ENCODE assay signal across 13 cellular contexts in the genomic region with DNA sequence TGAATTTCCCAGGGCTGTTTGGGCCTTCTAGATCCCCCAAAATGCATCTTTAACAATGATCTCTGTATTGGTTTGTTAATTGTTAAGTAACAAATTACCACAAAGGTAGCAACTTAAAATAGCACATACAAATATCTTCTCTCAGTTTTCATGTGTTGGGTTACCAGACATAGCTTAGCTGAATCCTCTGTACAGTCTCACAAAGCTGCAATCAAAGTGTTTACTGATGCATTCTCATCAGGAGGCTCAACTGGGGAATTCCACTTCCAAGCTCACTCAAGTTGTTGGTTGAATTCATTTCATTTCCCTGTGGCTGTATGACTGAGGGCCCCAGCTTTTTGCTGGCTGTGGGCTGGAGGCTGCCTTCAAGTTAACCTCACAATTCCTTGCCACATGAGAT.
"Had no signal": no experiment of that assay in that cellular context is flagged by ENCODE, and none has a peak within 500 bp of the region (broad histone marks: within the 10 kb centered on the region; RNA-seq: fewer than 3 reads in every experiment).

No MANE protein-coding gene starts in this region.

- DNase-seq: activated naive CD4-positive, alpha-beta T cell treated with anti-CD3 and anti-CD28 coated beads, Interleukin-2, amount 50 U/mL, for 16 hours; activated T-cell treated with anti-CD3 and anti-CD28 coated beads, Interleukin-2, amount 50 U/mL, for 1 hour; central memory CD4-positive, alpha-beta T cell; hypothalamus; left ventricle myocardium superior; right cardiac atrium; stomach; transverse colon; WERI-Rb-1 had no signal

- H3K27ac Mint-ChIP-seq: mesothelial cell of epicardium; T-helper 2 cell treated with Interferon-gamma antibody and Interleukin-4, amounts not matched to agents 5 μg/mL and 100 μg/mL, for 36 hours had no signal

- H3K4me3 Mint-ChIP-seq: activated CD8-positive, alpha-beta T cell treated with anti-CD3 and anti-CD28 coated beads for 36 hours; mesothelial cell of epicardium; naive thymus-derived CD8-positive, alpha-beta T cell; T-helper 2 cell treated with Interferon-gamma antibody and Interleukin-4, amounts not matched to agents 5 μg/mL and 100 μg/mL, for 36 hours had no signal

- ATAC-seq: left ventricle myocardium superior, right cardiac atrium had no signal
